ENCODE assay signal across 7 cellular contexts in genomic region chr13:110411316-110412105, GRCh38.
A peak's percentile ranks its signal among the peaks of the same experiment; 100 is the strongest.
DNase-seq lines count a peak whose midpoint lies in the region; ATAC-seq and TF ChIP-seq lines count a peak whose summit lies in the region.

No MANE protein-coding gene starts in this region.

- H3K4me1 ChIP-seq in Peyer's patch (peaks cover 0 to 25% (median 0%) of the 10 kb centered on the region in 4 donors), thyroid gland (peaks cover 22 to 82% of the 10 kb centered on the region in 2 donors)
- no peaks in the 10 kb centered on the region for H3K4me1 ChIP-seq in effector memory CD4-positive, alpha-beta T cell (ENCODE audit: control insufficient read depth, insufficient read depth, low read length, poor library complexity, severe bottlenecking)

- no peak for TF ChIP-seq CTCF in Peyer's patch (IDR thresholded peaks at IDR 0.05)
- TF ChIP-seq CTCF in thyroid gland (IDR thresholded peaks at IDR 0.05) = no peak

- DNase-seq in Peyer's patch (no peak), kidney glomerular epithelial cell (lab: John Stamatoyannopoulos, UW) (peak; percentile 68), thyroid gland (no peak), DMS53 (lab: John Stamatoyannopoulos, UW) (no peak), T-helper 17 cell (no peak)
- DNase-seq in effector memory CD4-positive, alpha-beta T cell = no peak

- 59 to 64% methylated on average over 6 of the region's 6 CpGs for WGBS in thyroid gland, 2 donors

- H3K4me1 Mint-ChIP-seq in T-helper 17 cell = peaks cover 6% of the 10 kb centered on the region

- peaks cover 82% of the 10 kb centered on the region for H3K27me3 Mint-ChIP-seq in T-helper 17 cell

- no peak overlapping the region for H3K27ac Mint-ChIP-seq in T-helper 17 cell

- peak overlapping the region; percentile 37 to 89 (median 65) for H3K27ac ChIP-seq in Peyer's patch
- peak overlapping the region; percentile 40 to 94 (median 78) for H3K27ac ChIP-seq in thyroid gland
- no peak overlapping the region for H3K27ac ChIP-seq in effector memory CD4-positive, alpha-beta T cell (ENCODE audit: insufficient read depth, low read length, poor library complexity, severe bottlenecking)

- TF ChIP-seq POLR2A in Peyer's patch (IDR thresholded peaks at IDR 0.05) (no peak), thyroid gland (IDR thresholded peaks at IDR 0.05) (no peak)

- no peak overlapping the region for H3K4me3 ChIP-seq in Peyer's patch
- H3K4me3 ChIP-seq in thyroid gland (replicated peaks in 1 of 3) = no peak overlapping the region
- H3K4me3 ChIP-seq in effector memory CD4-positive, alpha-beta T cell (ENCODE audit: insufficient read depth, low read depth, low read length, poor library complexity, severe bottlenecking) = no peak overlapping the region

- no peaks in the 10 kb centered on the region for H3K36me3 ChIP-seq in Peyer's patch
- no peaks in the 10 kb centered on the region for H3K36me3 ChIP-seq in thyroid gland
- H3K36me3 ChIP-seq in effector memory CD4-positive, alpha-beta T cell (ENCODE audit: control insufficient read depth, insufficient read depth, low read length) = no peaks in the 10 kb centered on the region

- peaks cover 3% of the 10 kb centered on the region for H3K36me3 Mint-ChIP-seq in T-helper 17 cell (ENCODE audit: low read depth)

- H3K9me3 ChIP-seq in Peyer's patch (no peaks in the 10 kb centered on the region), thyroid gland (no peaks in the 10 kb centered on the region), T-helper 17 cell (ENCODE audit: control insufficient read depth, low read length, poor library complexity, severe bottlenecking) (no peaks in the 10 kb centered on the region)
- H3K9me3 ChIP-seq in effector memory CD4-positive, alpha-beta T cell (ENCODE audit: control insufficient read depth, low read length) = no peaks in the 10 kb centered on the region

- H3K27me3 ChIP-seq in Peyer's patch (no peaks in the 10 kb centered on the region), thyroid gland (no peaks in the 10 kb centered on the region)
- H3K27me3 ChIP-seq in effector memory CD4-positive, alpha-beta T cell (replicated peaks; ENCODE audit: control insufficient read depth, insufficient read depth, low read length, poor library complexity, severe bottlenecking) = no peaks in the 10 kb centered on the region

- intact Hi-C loops in thyroid gland (cut with DNase I) = loop anchor here (5.0 to 10.0 kb wide), 2 partner anchors 97 to 189 kb away; no protein-coding TSS in a partner anchor

- no peak overlapping the region for H3K4me3 Mint-ChIP-seq in T-helper 17 cell

- ATAC-seq in GM21515 (IDR thresholded peaks at IDR 0.05; ENCODE audit: unreplicated experiment) (peak; percentile 9), T-helper 17 cell (no peak)
